8 cellular contexts compared by ENCODE assay signal in genomic region chr5:103260951-103261350, GRCh38. TPM values are rescaled to one million over a fixed set of nuclear protein-coding genes. Genes with fewer than 3 reads are reported as not detected.
DNase-seq lines count a peak whose midpoint lies in the region; ATAC-seq and TF ChIP-seq lines count a peak whose summit lies in the region.

No MANE protein-coding gene starts in this region.

- intact Hi-C loops in Caco-2 (cut with micrococcal nuclease; ENCODE audit: unreplicated experiment): no loop called here
- intact Hi-C loops in mammary epithelial cell (cut with micrococcal nuclease): no loop called here

- H3K9me3 ChIP-seq in Caco-2 (no peaks in the 10 kb centered on the region), mammary epithelial cell (replicated peaks; ENCODE audit: insufficient read depth, low read length) (no peaks in the 10 kb centered on the region)

- H3K4me1 ChIP-seq in Caco-2 (peaks cover 9% of the 10 kb centered on the region), mammary epithelial cell (ENCODE audit: insufficient read depth, low read length) (peaks cover 5% of the 10 kb centered on the region)

- no peak overlapping the region for H3K27ac Mint-ChIP-seq in Caco-2 (ENCODE audit: unreplicated experiment)

- TF ChIP-seq CTCF in Caco-2 (IDR thresholded peaks at IDR 0.05; ENCODE audit: insufficient read depth in 1 of 2, low read depth in 1 of 2, low read length in 1 of 2, severe bottlenecking in 1 of 2, unreplicated experiment in 1 of 2) (no peak), mammary epithelial cell (conservative IDR thresholded peaks at IDR 0.05 in 1 of 2, IDR thresholded peaks at IDR 0.05 in 1 of 2; ENCODE audit: extremely low read depth in 1 of 2, insufficient read depth in 1 of 2, low read depth in 1 of 2, low read length in 2 of 2) (no peak)

- no peak overlapping the region for H2AFZ ChIP-seq in mammary epithelial cell (ENCODE audit: low read depth, low read length)

- peaks cover 18% of the 10 kb centered on the region for H3K4me1 Mint-ChIP-seq in Caco-2 (ENCODE audit: low read depth, unreplicated experiment)

- H3K9me3 Mint-ChIP-seq in Caco-2 (ENCODE audit: unreplicated experiment): no peaks in the 10 kb centered on the region

- no peaks in the 10 kb centered on the region for H3K36me3 ChIP-seq in Caco-2 (ENCODE audit: control insufficient read depth, insufficient read depth, low read length)
- no peaks in the 10 kb centered on the region for H3K36me3 ChIP-seq in mammary epithelial cell (ENCODE audit: insufficient read depth, low read length)

- CTCF ChIA-PET in Caco-2 (lab: Charles Lee): no interaction called here
- CTCF ChIA-PET in mammary epithelial cell (lab: Charles Lee; ENCODE audit: low non-redundant PET): no interaction called here

- POLR2A ChIA-PET in Caco-2 (lab: Charles Lee): no interaction called here

- DNase-seq in Caco-2 (no peak), GM19238 (ENCODE audit: insufficient read length, low spot score) (peak; percentile 5), mammary epithelial cell (no peak), SHP77 treated with DMSO at 0.1 percent for 48 hours (lab: John Stamatoyannopoulos, UW) (no peak), nucleus accumbens (lab: John Stamatoyannopoulos, UW) (no peak), T-helper 1 cell (no peak), NCI-H128 (lab: John Stamatoyannopoulos, UW; ENCODE audit: unreplicated experiment) (no peak)

- no peak overlapping the region for H3K27ac ChIP-seq in mammary epithelial cell (ENCODE audit: insufficient read depth, low read depth, low read length)

- BruUV-seq in Caco-2 (replicated peaks; lab: Mats Ljungman, UMichigan) (no TSS peak), mammary epithelial cell (replicated peaks; lab: Mats Ljungman, UMichigan) (TSS peak; percentile 29)

- H4K20me1 ChIP-seq in mammary epithelial cell (ENCODE audit: insufficient read depth, low read length): no peaks in the 10 kb centered on the region

- in situ Hi-C loops in mammary epithelial cell (cut with MboI; ENCODE audit: low sequenced_read_pairs in 2 of 2): no loop called here

- H3K4me2 ChIP-seq in mammary epithelial cell (ENCODE audit: insufficient read depth, low read depth, low read length): peak overlapping the region; percentile 91

- no peak overlapping the region for H3K4me3 ChIP-seq in Caco-2 (ENCODE audit: low read depth, low read length)
- no peak overlapping the region for H3K4me3 ChIP-seq in mammary epithelial cell (replicated peaks in 1 of 3; ENCODE audit: insufficient read depth in 1 of 3, low read depth in 2 of 3, low read length in 3 of 3)

- peaks cover 4% of the 10 kb centered on the region for H3K27me3 Mint-ChIP-seq in Caco-2 (ENCODE audit: insufficient read depth, unreplicated experiment)

- dilution Hi-C loops in mammary epithelial cell (cut with HindIII; ENCODE audit: low sequenced_read_pairs): no loop called here

- no peak overlapping the region for H3K9ac ChIP-seq in mammary epithelial cell (ENCODE audit: insufficient read depth, low read length)

- H3K27me3 ChIP-seq in Caco-2 (replicated peaks; ENCODE audit: control insufficient read depth, insufficient read depth, low read length): no peaks in the 10 kb centered on the region
- H3K27me3 ChIP-seq in mammary epithelial cell (ENCODE audit: insufficient read depth, low read length): no peaks in the 10 kb centered on the region

- peaks cover 61% of the 10 kb centered on the region for H3K79me2 ChIP-seq in mammary epithelial cell (ENCODE audit: insufficient read depth, low read length)

- ATAC-seq in HG03066 (IDR thresholded peaks at IDR 0.05; ENCODE audit: low read depth, unreplicated experiment): peak; percentile 36

- WGBS in mammary epithelial cell (ENCODE audit: low coverage, missing lambda C conversion rate): 90% methylated on average over 3 of the region's 3 CpGs

- peak overlapping the region; percentile 25 for H3K4me3 Mint-ChIP-seq in Caco-2 (ENCODE audit: unreplicated experiment)

- peaks cover 9% of the 10 kb centered on the region for H3K36me3 Mint-ChIP-seq in Caco-2 (ENCODE audit: insufficient read depth, unreplicated experiment)

RNA-seq across cellular contexts. Expression of gene MACIR, which starts 2.4 kb away (rescaled TPM):
- total RNA-seq in Caco-2 (2022): 4.1 and 5.2 TPM in 2 replicates
- total RNA-seq in mammary epithelial cell: 1 to 10 TPM; 7.2 to 7.5 TPM
- polyA plus RNA-seq in mammary epithelial cell: 6.6 TPM
- polyA minus RNA-seq in mammary epithelial cell: 10.3 TPM
